Comparison of ENCODE assay signal across 8 cellular contexts in the genomic region with DNA sequence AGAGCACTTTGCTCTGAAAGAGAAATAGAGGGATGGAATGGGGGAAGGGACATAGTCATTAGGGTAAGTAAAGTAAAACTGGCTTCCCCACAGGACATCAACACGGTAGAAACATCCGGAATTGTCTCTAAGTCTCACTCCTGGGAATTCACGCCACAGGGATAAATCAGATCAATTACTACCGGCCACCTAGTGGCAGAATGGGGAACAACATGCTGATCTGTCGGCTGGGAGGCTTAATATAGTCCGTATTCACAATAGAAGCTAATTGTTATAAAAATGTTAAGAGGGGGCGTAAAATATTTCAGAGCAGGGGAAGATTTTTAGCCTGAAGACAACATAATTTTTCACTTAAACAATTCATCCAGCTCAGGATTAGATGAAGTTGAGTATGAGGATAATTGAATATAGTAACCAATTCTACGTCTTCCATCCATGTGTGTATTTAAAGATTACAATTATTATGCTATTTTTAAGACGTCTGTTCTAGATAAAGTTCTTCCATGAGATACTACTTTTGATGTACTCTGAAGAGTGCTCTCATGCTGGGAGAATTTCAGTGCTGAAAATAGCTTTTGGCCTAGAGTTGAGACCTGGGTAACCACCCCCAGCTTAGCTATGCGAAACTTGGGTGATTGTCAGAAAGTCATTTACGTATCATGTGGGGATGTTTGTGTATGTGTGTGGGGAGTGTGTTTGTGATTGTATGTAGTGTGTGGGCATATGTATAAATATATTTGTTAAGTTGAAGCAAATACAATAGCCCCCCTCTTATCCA.
A peak's percentile ranks its signal among the peaks of the same experiment; 100 is the strongest.
DNase-seq lines count a peak whose midpoint lies in the region; ATAC-seq and TF ChIP-seq lines count a peak whose summit lies in the region.

No MANE protein-coding gene starts in this region.

- ATAC-seq in right lobe of liver (peak; percentile 63 to 76 (median 68)), HG03378 (IDR thresholded peaks at IDR 0.05; ENCODE audit: unreplicated experiment) (no peak)

- TF ChIP-seq POLR2A in right lobe of liver (IDR thresholded peaks at IDR 0.05) = no peak

- H3K27ac ChIP-seq in brain microvascular endothelial cell (no peak overlapping the region), right lobe of liver (no peak overlapping the region)

- H3K9me3 ChIP-seq in right lobe of liver = no peaks in the 10 kb centered on the region

- no peaks in the 10 kb centered on the region for H3K4me1 ChIP-seq in right lobe of liver

- in situ Hi-C loops in brain microvascular endothelial cell (cut with HindIII; ENCODE audit: low pct_ligation_motif_present, low sequenced_read_pairs) = no loop called here

- H3K27me3 ChIP-seq in brain microvascular endothelial cell (replicated peaks) (no peaks in the 10 kb centered on the region), right lobe of liver (no peaks in the 10 kb centered on the region)

- H3K4me3 ChIP-seq in LNCaP clone FGC (ENCODE audit: low read depth, low read length) (no peak overlapping the region), brain microvascular endothelial cell (ENCODE audit: low read depth, low read length) (no peak overlapping the region), right lobe of liver (no peak overlapping the region)

- peak; percentile 4 for DNase-seq in NK-92 treated with Interleukin-12 subunit alpha and Interleukin-12 subunit beta, amount 100 ng/mL, for 24 hours (lab: John Stamatoyannopoulos, UW)
- DNase-seq in NK-92 (lab: John Stamatoyannopoulos, UW; ENCODE audit: unreplicated experiment) = no peak
- DNase-seq in LNCaP clone FGC (ENCODE audit: low read depth) = no peak
- no peak for DNase-seq in brain microvascular endothelial cell
- DNase-seq in right lobe of liver = peak in 2 of 3 donors; percentile 20 to 47
- no peak for DNase-seq in SW480 (ENCODE audit: low spot score)
- no peak for DNase-seq in DMS153 treated with DMSO at 0.1 percent for 48 hours (lab: John Stamatoyannopoulos, UW; ENCODE audit: unreplicated experiment)

- intact Hi-C loops in right lobe of liver (cut with DNase I) = no loop called here

- no peaks in the 10 kb centered on the region for H3K36me3 ChIP-seq in brain microvascular endothelial cell (replicated peaks)
- no peaks in the 10 kb centered on the region for H3K36me3 ChIP-seq in right lobe of liver

- WGBS in right lobe of liver (ENCODE audit: insufficient coverage, low coverage, low lambda C conversion rate, missing lambda C conversion rate) = 33% methylated on average over 11 of the region's 11 CpGs

- TF ChIP-seq CTCF in LNCaP clone FGC (IDR thresholded peaks at IDR 0.05; ENCODE audit: control insufficient read depth, extremely low read depth, insufficient read depth) (peak; percentile 72), brain microvascular endothelial cell (IDR thresholded peaks at IDR 0.05; ENCODE audit: low read depth, low read length, missing control alignments) (peak; percentile 61), right lobe of liver (IDR thresholded peaks at IDR 0.05) (peak; percentile 46 to 79 (median 66))

Comparison
In these comparisons a context has a peak if more than half of its experiments do, and no peak if none do; other contexts are left out.
1. DNase-seq: peak in NK-92 treated with Interleukin-12 subunit alpha and Interleukin-12 subunit beta, amount 100 ng/mL, for 24 hours (single experiment) and right lobe of liver (2 of 3); none in NK-92 (single experiment), LNCaP clone FGC (single experiment), brain microvascular endothelial cell (single experiment), SW480 (single experiment) and DMS153 treated with DMSO at 0.1 percent for 48 hours (single experiment).
2. Peak in every context shown above with its lines, with median percentiles within 50 percentile points of each other: CTCF ChIP-seq.